Comparison of ENCODE assay signal across 1 cellular context in the genomic region with DNA sequence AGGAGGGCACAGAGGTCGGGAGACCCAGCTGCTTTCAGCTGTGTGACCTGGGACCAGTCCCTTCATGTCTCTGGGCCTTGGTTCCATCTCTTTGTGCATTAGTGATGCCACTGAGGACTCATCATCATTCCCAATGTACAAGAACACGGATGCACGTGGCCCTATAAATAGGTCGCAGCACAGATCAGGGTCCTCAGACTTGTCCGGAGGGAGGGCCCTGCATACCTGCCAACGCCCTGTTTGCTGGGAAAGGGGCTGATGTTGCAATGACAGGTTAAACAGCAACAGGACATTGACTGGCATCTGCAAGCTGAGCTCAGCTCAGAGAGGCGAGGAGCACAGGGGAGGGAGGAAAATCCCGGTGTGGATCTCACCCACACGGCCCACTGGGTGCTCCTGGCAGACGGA.
A peak's percentile ranks its signal among the peaks of the same experiment; 100 is the strongest.
TF ChIP-seq lines count a peak whose summit lies in the region.

No MANE protein-coding gene starts in this region.

TF ChIP-seq in HepG2, 621 proteins besides CTCF, POLR2A, EP300 and RAD21 (continued from another document and continues in another):
- TF ChIP-seq, protein P1, sequence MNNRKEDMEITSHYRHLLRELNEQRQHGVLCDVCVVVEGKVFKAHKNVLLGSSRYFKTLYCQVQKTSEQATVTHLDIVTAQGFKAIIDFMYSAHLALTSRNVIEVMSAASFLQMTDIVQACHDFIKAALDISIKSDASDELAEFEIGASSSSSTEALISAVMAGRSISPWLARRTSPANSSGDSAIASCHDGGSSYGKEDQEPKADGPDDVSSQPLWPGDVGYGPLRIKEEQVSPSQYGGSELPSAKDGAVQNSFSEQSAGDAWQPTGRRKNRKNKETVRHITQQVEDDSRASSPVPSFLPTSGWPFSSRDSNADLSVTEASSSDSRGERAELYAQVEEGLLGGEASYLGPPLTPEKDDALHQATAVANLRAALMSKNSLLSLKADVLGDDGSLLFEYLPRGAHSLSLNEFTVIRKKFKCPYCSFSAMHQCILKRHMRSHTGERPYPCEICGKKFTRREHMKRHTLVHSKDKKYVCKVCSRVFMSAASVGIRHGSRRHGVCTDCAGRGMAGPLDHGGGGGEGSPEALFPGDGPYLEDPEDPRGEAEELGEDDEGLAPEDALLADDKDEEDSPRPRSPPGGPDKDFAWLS (CRISPR knock-in tag; IDR thresholded peaks at IDR 0.05; ENCODE audit: borderline replicate concordance): 0 out of 2 replicates have a peak, but pooled peaks have one; percentile 11
- TF ChIP-seq BRD4 (CRISPR knock-in tag; IDR thresholded peaks at IDR 0.05) (peak; percentile 81; the same call in 1 of the 2 replicates), ZNF563 (CRISPR knock-in tag; IDR thresholded peaks at IDR 0.05) (peak; percentile 100), NCOA2 (CRISPR knock-in tag; IDR thresholded peaks at IDR 0.05) (peak; percentile 99), HOXA5 (CRISPR knock-in tag; IDR thresholded peaks at IDR 0.05) (peak; percentile 94; the same call in 1 of the 2 replicates), ZNF296 (CRISPR knock-in tag; conservative IDR thresholded peaks at IDR 0.05) (no peak), NFYC (CRISPR knock-in tag; IDR thresholded peaks at IDR 0.05) (peak; percentile 61; the same call in 1 of the 2 replicates), TRIM24 (CRISPR knock-in tag; IDR thresholded peaks at IDR 0.05) (no peak), PHF5A (CRISPR knock-in tag; IDR thresholded peaks at IDR 0.05; ENCODE audit: low read depth, unreplicated experiment) (peak; percentile 99), U2AF2 (IDR thresholded peaks at IDR 0.05; ENCODE audit: low read depth, low read length) (no peak; the same call in 1 of the 2 replicates), CHCHD3 (CRISPR knock-in tag; IDR thresholded peaks at IDR 0.05) (no peak), YEATS2 (CRISPR knock-in tag; IDR thresholded peaks at IDR 0.05; ENCODE audit: borderline replicate concordance) (peak; percentile 85; the same call in 1 of the 2 replicates), NFRKB (IDR thresholded peaks at IDR 0.05) (no peak), ARHGAP35 (CRISPR knock-in tag; IDR thresholded peaks at IDR 0.05; ENCODE audit: borderline replicate concordance) (no peak), ZNF30 (CRISPR knock-in tag; IDR thresholded peaks at IDR 0.05) (no peak), SOX13 (IDR thresholded peaks at IDR 0.05) (peak; percentile 81), SOX13 (CRISPR knock-in tag; conservative IDR thresholded peaks at IDR 0.05 in 1 of 2, IDR thresholded peaks at IDR 0.05 in 1 of 2) (peak in 1 of 2 experiments; percentile 95; a peak in 2 of 4 replicates), NR2F2 (IDR thresholded peaks at IDR 0.05; ENCODE audit: borderline replicate concordance, low read depth) (peak; percentile 83; the same call in 1 of the 2 replicates), KDM4B (CRISPR knock-in tag; IDR thresholded peaks at IDR 0.05) (peak; percentile 98), ONECUT2 (CRISPR knock-in tag; IDR thresholded peaks at IDR 0.05) (no peak), ZNF496 (CRISPR knock-in tag; IDR thresholded peaks at IDR 0.05; ENCODE audit: insufficient replicate concordance) (no peak), SRSF1 (optimal IDR thresholded peaks at IDR 0.05; ENCODE audit: low read depth, low read length) (peak; percentile 77), SIN3B (IDR thresholded peaks at IDR 0.05; ENCODE audit: low read length) (no peak; the same call in 1 of the 2 replicates), HOXD1 (CRISPR knock-in tag; IDR thresholded peaks at IDR 0.05) (peak; percentile 39; the same call in 1 of the 2 replicates), ZMYM2 (CRISPR knock-in tag; IDR thresholded peaks at IDR 0.05) (0 out of 2 replicates have a peak, but pooled peaks have one; percentile 49), CENPT (CRISPR knock-in tag; IDR thresholded peaks at IDR 0.05; ENCODE audit: low read depth) (no peak; the same call in 1 of the 2 replicates), GPN1 (CRISPR knock-in tag; IDR thresholded peaks at IDR 0.05; ENCODE audit: borderline replicate concordance) (no peak; the same call in 1 of the 2 replicates), FOSL2 (CRISPR knock-in tag; IDR thresholded peaks at IDR 0.05) (peak; percentile 93), ESRRA (CRISPR knock-in tag; IDR thresholded peaks at IDR 0.05; ENCODE audit: low read depth) (peak; percentile 88), ZNF552 (CRISPR knock-in tag; IDR thresholded peaks at IDR 0.05; ENCODE audit: borderline replicate concordance) (peak; percentile 68; the same call in 1 of the 2 replicates), ZNF121 (CRISPR knock-in tag; IDR thresholded peaks at IDR 0.05) (no peak; the same call in 1 of the 2 replicates), ZNF138 (CRISPR knock-in tag; IDR thresholded peaks at IDR 0.05; ENCODE audit: low read depth) (0 out of 2 replicates have a peak, but pooled peaks have one; percentile 92)
- TF ChIP-seq, protein P2, sequence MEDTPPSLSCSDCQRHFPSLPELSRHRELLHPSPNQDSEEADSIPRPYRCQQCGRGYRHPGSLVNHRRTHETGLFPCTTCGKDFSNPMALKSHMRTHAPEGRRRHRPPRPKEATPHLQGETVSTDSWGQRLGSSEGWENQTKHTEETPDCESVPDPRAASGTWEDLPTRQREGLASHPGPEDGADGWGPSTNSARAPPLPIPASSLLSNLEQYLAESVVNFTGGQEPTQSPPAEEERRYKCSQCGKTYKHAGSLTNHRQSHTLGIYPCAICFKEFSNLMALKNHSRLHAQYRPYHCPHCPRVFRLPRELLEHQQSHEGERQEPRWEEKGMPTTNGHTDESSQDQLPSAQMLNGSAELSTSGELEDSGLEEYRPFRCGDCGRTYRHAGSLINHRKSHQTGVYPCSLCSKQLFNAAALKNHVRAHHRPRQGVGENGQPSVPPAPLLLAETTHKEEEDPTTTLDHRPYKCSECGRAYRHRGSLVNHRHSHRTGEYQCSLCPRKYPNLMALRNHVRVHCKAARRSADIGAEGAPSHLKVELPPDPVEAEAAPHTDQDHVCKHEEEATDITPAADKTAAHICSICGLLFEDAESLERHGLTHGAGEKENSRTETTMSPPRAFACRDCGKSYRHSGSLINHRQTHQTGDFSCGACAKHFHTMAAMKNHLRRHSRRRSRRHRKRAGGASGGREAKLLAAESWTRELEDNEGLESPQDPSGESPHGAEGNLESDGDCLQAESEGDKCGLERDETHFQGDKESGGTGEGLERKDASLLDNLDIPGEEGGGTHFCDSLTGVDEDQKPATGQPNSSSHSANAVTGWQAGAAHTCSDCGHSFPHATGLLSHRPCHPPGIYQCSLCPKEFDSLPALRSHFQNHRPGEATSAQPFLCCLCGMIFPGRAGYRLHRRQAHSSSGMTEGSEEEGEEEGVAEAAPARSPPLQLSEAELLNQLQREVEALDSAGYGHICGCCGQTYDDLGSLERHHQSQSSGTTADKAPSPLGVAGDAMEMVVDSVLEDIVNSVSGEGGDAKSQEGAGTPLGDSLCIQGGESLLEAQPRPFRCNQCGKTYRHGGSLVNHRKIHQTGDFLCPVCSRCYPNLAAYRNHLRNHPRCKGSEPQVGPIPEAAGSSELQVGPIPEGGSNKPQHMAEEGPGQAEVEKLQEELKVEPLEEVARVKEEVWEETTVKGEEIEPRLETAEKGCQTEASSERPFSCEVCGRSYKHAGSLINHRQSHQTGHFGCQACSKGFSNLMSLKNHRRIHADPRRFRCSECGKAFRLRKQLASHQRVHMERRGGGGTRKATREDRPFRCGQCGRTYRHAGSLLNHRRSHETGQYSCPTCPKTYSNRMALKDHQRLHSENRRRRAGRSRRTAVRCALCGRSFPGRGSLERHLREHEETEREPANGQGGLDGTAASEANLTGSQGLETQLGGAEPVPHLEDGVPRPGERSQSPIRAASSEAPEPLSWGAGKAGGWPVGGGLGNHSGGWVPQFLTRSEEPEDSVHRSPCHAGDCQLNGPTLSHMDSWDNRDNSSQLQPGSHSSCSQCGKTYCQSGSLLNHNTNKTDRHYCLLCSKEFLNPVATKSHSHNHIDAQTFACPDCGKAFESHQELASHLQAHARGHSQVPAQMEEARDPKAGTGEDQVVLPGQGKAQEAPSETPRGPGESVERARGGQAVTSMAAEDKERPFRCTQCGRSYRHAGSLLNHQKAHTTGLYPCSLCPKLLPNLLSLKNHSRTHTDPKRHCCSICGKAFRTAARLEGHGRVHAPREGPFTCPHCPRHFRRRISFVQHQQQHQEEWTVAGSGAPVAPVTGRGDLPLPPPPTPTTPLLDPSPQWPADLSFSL (CRISPR knock-in tag; IDR thresholded peaks at IDR 0.05): no peak
- TF ChIP-seq, protein P3, sequence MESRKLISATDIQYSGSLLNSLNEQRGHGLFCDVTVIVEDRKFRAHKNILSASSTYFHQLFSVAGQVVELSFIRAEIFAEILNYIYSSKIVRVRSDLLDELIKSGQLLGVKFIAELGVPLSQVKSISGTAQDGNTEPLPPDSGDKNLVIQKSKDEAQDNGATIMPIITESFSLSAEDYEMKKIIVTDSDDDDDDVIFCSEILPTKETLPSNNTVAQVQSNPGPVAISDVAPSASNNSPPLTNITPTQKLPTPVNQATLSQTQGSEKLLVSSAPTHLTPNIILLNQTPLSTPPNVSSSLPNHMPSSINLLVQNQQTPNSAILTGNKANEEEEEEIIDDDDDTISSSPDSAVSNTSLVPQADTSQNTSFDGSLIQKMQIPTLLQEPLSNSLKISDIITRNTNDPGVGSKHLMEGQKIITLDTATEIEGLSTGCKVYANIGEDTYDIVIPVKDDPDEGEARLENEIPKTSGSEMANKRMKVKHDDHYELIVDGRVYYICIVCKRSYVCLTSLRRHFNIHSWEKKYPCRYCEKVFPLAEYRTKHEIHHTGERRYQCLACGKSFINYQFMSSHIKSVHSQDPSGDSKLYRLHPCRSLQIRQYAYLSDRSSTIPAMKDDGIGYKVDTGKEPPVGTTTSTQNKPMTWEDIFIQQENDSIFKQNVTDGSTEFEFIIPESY (CRISPR knock-in tag; IDR thresholded peaks at IDR 0.05): peak; percentile 89
- TF ChIP-seq, protein P4, sequence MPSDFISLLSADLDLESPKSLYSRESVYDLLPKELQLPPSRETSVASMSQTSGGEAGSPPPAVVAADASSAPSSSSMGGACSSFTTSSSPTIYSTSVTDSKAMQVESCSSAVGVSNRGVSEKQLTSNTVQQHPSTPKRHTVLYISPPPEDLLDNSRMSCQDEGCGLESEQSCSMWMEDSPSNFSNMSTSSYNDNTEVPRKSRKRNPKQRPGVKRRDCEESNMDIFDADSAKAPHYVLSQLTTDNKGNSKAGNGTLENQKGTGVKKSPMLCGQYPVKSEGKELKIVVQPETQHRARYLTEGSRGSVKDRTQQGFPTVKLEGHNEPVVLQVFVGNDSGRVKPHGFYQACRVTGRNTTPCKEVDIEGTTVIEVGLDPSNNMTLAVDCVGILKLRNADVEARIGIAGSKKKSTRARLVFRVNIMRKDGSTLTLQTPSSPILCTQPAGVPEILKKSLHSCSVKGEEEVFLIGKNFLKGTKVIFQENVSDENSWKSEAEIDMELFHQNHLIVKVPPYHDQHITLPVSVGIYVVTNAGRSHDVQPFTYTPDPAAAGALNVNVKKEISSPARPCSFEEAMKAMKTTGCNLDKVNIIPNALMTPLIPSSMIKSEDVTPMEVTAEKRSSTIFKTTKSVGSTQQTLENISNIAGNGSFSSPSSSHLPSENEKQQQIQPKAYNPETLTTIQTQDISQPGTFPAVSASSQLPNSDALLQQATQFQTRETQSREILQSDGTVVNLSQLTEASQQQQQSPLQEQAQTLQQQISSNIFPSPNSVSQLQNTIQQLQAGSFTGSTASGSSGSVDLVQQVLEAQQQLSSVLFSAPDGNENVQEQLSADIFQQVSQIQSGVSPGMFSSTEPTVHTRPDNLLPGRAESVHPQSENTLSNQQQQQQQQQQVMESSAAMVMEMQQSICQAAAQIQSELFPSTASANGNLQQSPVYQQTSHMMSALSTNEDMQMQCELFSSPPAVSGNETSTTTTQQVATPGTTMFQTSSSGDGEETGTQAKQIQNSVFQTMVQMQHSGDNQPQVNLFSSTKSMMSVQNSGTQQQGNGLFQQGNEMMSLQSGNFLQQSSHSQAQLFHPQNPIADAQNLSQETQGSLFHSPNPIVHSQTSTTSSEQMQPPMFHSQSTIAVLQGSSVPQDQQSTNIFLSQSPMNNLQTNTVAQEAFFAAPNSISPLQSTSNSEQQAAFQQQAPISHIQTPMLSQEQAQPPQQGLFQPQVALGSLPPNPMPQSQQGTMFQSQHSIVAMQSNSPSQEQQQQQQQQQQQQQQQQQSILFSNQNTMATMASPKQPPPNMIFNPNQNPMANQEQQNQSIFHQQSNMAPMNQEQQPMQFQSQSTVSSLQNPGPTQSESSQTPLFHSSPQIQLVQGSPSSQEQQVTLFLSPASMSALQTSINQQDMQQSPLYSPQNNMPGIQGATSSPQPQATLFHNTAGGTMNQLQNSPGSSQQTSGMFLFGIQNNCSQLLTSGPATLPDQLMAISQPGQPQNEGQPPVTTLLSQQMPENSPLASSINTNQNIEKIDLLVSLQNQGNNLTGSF (CRISPR knock-in tag; IDR thresholded peaks at IDR 0.05): 0 out of 2 replicates have a peak, but pooled peaks have one; percentile 26
- TF ChIP-seq, protein P5, sequence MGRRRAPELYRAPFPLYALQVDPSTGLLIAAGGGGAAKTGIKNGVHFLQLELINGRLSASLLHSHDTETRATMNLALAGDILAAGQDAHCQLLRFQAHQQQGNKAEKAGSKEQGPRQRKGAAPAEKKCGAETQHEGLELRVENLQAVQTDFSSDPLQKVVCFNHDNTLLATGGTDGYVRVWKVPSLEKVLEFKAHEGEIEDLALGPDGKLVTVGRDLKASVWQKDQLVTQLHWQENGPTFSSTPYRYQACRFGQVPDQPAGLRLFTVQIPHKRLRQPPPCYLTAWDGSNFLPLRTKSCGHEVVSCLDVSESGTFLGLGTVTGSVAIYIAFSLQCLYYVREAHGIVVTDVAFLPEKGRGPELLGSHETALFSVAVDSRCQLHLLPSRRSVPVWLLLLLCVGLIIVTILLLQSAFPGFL (CRISPR knock-in tag; IDR thresholded peaks at IDR 0.05): no peak
- TF ChIP-seq, protein P6, sequence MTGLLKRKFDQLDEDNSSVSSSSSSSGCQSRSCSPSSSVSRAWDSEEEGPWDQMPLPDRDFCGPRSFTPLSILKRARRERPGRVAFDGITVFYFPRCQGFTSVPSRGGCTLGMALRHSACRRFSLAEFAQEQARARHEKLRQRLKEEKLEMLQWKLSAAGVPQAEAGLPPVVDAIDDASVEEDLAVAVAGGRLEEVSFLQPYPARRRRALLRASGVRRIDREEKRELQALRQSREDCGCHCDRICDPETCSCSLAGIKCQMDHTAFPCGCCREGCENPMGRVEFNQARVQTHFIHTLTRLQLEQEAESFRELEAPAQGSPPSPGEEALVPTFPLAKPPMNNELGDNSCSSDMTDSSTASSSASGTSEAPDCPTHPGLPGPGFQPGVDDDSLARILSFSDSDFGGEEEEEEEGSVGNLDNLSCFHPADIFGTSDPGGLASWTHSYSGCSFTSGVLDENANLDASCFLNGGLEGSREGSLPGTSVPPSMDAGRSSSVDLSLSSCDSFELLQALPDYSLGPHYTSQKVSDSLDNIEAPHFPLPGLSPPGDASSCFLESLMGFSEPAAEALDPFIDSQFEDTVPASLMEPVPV (CRISPR knock-in tag; IDR thresholded peaks at IDR 0.05): peak; percentile 96; the same call in 1 of the 2 replicates
- TF ChIP-seq, protein P7, sequence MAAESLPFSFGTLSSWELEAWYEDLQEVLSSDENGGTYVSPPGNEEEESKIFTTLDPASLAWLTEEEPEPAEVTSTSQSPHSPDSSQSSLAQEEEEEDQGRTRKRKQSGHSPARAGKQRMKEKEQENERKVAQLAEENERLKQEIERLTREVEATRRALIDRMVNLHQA (CRISPR knock-in tag; IDR thresholded peaks at IDR 0.05): no peak; the same call in 1 of the 2 replicates
- TF ChIP-seq, protein P8, sequence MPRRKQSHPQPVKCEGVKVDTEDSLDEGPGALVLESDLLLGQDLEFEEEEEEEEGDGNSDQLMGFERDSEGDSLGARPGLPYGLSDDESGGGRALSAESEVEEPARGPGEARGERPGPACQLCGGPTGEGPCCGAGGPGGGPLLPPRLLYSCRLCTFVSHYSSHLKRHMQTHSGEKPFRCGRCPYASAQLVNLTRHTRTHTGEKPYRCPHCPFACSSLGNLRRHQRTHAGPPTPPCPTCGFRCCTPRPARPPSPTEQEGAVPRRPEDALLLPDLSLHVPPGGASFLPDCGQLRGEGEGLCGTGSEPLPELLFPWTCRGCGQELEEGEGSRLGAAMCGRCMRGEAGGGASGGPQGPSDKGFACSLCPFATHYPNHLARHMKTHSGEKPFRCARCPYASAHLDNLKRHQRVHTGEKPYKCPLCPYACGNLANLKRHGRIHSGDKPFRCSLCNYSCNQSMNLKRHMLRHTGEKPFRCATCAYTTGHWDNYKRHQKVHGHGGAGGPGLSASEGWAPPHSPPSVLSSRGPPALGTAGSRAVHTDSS (CRISPR knock-in tag; conservative IDR thresholded peaks at IDR 0.05): no peak
